ENCODE assay signal across 8 cellular contexts in genomic region chr12:55927588-55928502, GRCh38. TPM values are rescaled to one million over a fixed set of nuclear protein-coding genes. Genes with fewer than 3 reads are reported as not detected.
DNase-seq lines count a peak whose midpoint lies in the region; ATAC-seq, FAIRE-seq and TF ChIP-seq lines count a peak whose summit lies in the region.

PYM1 (minus strand) TSS chr12:55927894; CDS start chr12:55927761, 133 bp downstream.

- TF ChIP-seq CTCF in heart right ventricle (IDR thresholded peaks at IDR 0.05) (peak in 2 of 9 donors; percentile 10 to 14), pancreas (IDR thresholded peaks at IDR 0.05) (no peak)

- peaks cover 4 to 60% (median 37%) of the 10 kb centered on the region in 9 donors for H3K4me1 ChIP-seq in heart right ventricle
- peaks cover 9 to 35% (median 20%) of the 10 kb centered on the region in 3 donors for H3K4me1 ChIP-seq in pancreas

- TF ChIP-seq POLR2A in H54 (IDR thresholded peaks at IDR 0.05; ENCODE audit: low read depth, low read length), result peak; percentile 48

- DNase-seq in GM03348 (ENCODE audit: low spot score) (peak; percentile 76), H54 (ENCODE audit: insufficient read length, low spot score) (peak; percentile 39), M059J (ENCODE audit: low read depth) (peak; percentile 70), SKM-1 treated with dmso at 0.1 percent for 144 hours (lab: John Stamatoyannopoulos, UW; ENCODE audit: unreplicated experiment) (peak; percentile 39), amniotic stem cell (lab: John Stamatoyannopoulos, UW) (peak; percentile 31), heart right ventricle (peak; percentile 74 to 85), pancreas (peak; percentile 83 to 92 (median 85)), retina (no peak)

- intact Hi-C loops in heart right ventricle (cut with DNase I), result loop anchor here in 7 of 10 donors (1.0 to 5.0 kb wide), 11 partner anchors 44 to 114 kb away; partner anchors contain the start of genes DNAJC14 (in 5 of the 7), RPS26 (in 2 of the 7) and RAB5B (in 1 of the 7)
- intact Hi-C loops in pancreas (cut with DNase I), result no loop called here

- WGBS in heart right ventricle, 2 donors, result 7 to 8% methylated on average over 49 of the region's 49 CpGs
- 2 to 4% methylated on average over 49 of the region's 49 CpGs for WGBS in pancreas, 2 donors

- H3K27me3 ChIP-seq in heart right ventricle (no peaks in the 10 kb centered on the region), pancreas (no peaks in the 10 kb centered on the region)

- H3K27ac ChIP-seq in heart right ventricle (peak within 1 kb of the TSS; percentile 88 to 99 (median 96)), pancreas (peak within 1 kb of the TSS; percentile 70 to 94 (median 86))

- FAIRE-seq in H54 (lab: Jason Lieb, UNC) (no peak), pancreas (lab: Jason Lieb, UNC) (no peak)

- H3K4me3 ChIP-seq in heart right ventricle (peak within 1 kb of the TSS; percentile 69 to 100 (median 85)), pancreas (peak within 1 kb of the TSS; percentile 72 to 87 (median 78))

- peaks cover 0 to 19% (median 0%) of the 10 kb centered on the region in 9 donors for H3K36me3 ChIP-seq in heart right ventricle
- H3K36me3 ChIP-seq in pancreas, result no peaks in the 10 kb centered on the region

- ATAC-seq in heart right ventricle (peak; percentile 64 to 83 (median 68)), pancreas (peak; percentile 66 to 72 (median 68))

- no peaks in the 10 kb centered on the region for H3K9me3 ChIP-seq in heart right ventricle
- H3K9me3 ChIP-seq in pancreas, result no peaks in the 10 kb centered on the region

RNA-seq across cellular contexts. Expression of gene PYM1, which starts in this region (rescaled TPM):
- 26.8 and 28.0 TPM in 2 replicates for total RNA-seq in M059J (2014; rRNA removed; shearing (Covaris generic))
- total RNA-seq in heart right ventricle (10 to 100 TPM; 10.9 to 19.6 (median 16.7) TPM), pancreas (10 to 100 TPM; 10.8 to 14.9 (median 13.0) TPM)
- polyA plus RNA-seq in heart right ventricle (10 to 100 TPM; 20.4 to 48.6 TPM), pancreas (10 to 100 TPM; 24.4 to 32.9 TPM)

Comparison
In these comparisons a context has a peak if more than half of its experiments do, and no peak if none do; other contexts are left out.
1. intact Hi-C loops: an anchor here in heart right ventricle (1.0 to 5.0 kb wide); none called in pancreas.